Comparison of ENCODE assay signal across 1 cellular context in the genomic region with DNA sequence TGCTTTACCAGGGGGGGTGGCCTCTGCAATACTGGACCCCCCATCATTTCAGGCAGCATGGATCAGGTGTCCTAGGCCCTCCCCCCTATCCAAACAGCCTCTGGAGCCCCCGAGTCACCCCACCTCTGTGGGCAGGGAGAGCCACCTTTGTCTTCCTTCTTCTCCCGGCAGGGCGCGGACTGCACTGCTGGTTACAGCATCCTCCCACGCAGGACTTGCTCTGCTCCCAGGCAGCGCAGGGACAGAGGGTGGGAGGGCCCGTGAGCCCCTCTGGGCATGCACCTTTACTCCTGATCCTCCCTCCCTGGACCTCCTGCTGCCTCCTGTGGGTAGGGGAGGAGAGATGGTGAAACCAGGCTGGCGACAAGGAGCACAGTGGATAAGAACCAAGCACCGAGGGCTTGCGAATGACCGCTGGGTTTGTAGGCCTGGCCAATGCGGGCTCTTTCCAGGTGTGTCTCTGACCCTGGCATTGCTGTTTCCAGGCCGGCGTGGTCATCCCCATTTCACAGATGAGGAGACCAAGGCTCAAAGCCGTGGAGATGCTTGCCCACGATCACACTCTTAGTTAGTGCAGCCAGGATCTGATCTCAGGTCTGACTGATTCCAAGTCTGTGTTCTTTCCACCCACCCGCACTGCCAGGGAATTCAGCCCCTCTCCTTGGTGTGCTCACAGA.
TF ChIP-seq lines count a peak whose summit lies in the region.

No MANE protein-coding gene starts in this region.

TF ChIP-seq in H1, 55 proteins besides CTCF, POLR2A, EP300 and RAD21:
- no peak for TF ChIP-seq KDM1A (IDR thresholded peaks at IDR 0.05; ENCODE audit: borderline replicate concordance, low read length)
- no peak for TF ChIP-seq POU5F1 (IDR thresholded peaks at IDR 0.05; ENCODE audit: low read depth, low read length)
- no peak for TF ChIP-seq RNF2 (IDR thresholded peaks at IDR 0.05; ENCODE audit: borderline replicate concordance, low read depth, low read length, missing control alignments, poor library complexity, severe bottlenecking)
- no peak for TF ChIP-seq SIX5 (IDR thresholded peaks at IDR 0.05; ENCODE audit: low read depth, low read length)
- no peak for TF ChIP-seq GABPA (IDR thresholded peaks at IDR 0.05; ENCODE audit: borderline replicate concordance, insufficient read depth, low read length)
- no peak for TF ChIP-seq ATF2 (IDR thresholded peaks at IDR 0.05; ENCODE audit: low read length)
- no peak for TF ChIP-seq SAP30 (IDR thresholded peaks at IDR 0.05; ENCODE audit: insufficient read depth, insufficient replicate concordance, low read length)
- TF ChIP-seq SIRT6 (IDR thresholded peaks at IDR 0.05; ENCODE audit: low read length), result no peak
